Comparison of ENCODE assay signal across 15 cellular contexts in genomic region chr18:446941-447560, GRCh38. TPM values are rescaled to one million over a fixed set of nuclear protein-coding genes. Genes with fewer than 3 reads are reported as not detected.
DNase-seq lines count a peak whose midpoint lies in the region; ATAC-seq and TF ChIP-seq lines count a peak whose summit lies in the region.
"Had no signal": no experiment of that assay in that cellular context is flagged by ENCODE, and none has a peak within 500 bp of the region (broad histone marks: within the 10 kb centered on the region; RNA-seq: fewer than 3 reads in every experiment).

No MANE protein-coding gene starts in this region.

- no peak overlapping the region for H4K8ac ChIP-seq in IMR-90 (ENCODE audit: low read depth in 2 of 2, low read length in 2 of 2)

- H2BK20ac ChIP-seq in IMR-90 (ENCODE audit: low read depth, low read length) = no peak overlapping the region

- H3K36me3 ChIP-seq in IMR-90 (ENCODE audit: control insufficient read depth, insufficient read depth, low read length) (no peaks in the 10 kb centered on the region), heart right ventricle (no peaks in the 10 kb centered on the region)
- H3K36me3 ChIP-seq: HAP-1, ovary, uterus had no signal

- in situ Hi-C loops in IMR-90 (cut with MboI; ENCODE audit: low sequenced_read_pairs) = no loop called here
- in situ Hi-C loops in astrocyte of the spinal cord (cut with HindIII; ENCODE audit: low sequenced_read_pairs) = no loop called here

- H3K9me1 ChIP-seq in IMR-90 (ENCODE audit: insufficient read depth, low read length) = no peaks in the 10 kb centered on the region

- DNase-seq in IMR-90 (peak; percentile 57), astrocyte of the spinal cord (ENCODE audit: low read depth, low spot score) (peak; percentile 41), heart right ventricle (no peak), skeletal muscle cell (ENCODE audit: low read depth) (peak; percentile 75), T1000 (lab: John Stamatoyannopoulos, UW) (no peak), NCI-H748 treated with DMSO at 0.1 percent for 48 hours (lab: John Stamatoyannopoulos, UW) (no peak)
- DNase-seq: C1 segment of cervical spinal cord; midbrain; NCI-H1417 treated with DMSO at 0.1 percent for 48 hours; OCI-M1; ovary; stimulated activated naive CD8-positive, alpha-beta T cell treated with anti-CD3 and anti-CD28 coated beads, Interleukin-15, amount 100 ng/mL, for 72 hours; uterus had no signal

- H4K91ac ChIP-seq in IMR-90 (ENCODE audit: insufficient read depth, low read depth, low read length) = no peak overlapping the region

- H2BK15ac ChIP-seq in IMR-90 (ENCODE audit: low read depth, low read length) = no peak overlapping the region

- no peak overlapping the region for H3K4me2 ChIP-seq in IMR-90 (ENCODE audit: low read depth, low read length)

- H4K20me1 ChIP-seq in IMR-90 (ENCODE audit: insufficient read depth, low read length) = no peaks in the 10 kb centered on the region

- intact Hi-C loops in IMR-90 (cut with micrococcal nuclease) = no loop called here
- intact Hi-C loops in heart right ventricle (cut with DNase I) = no loop called here

- TF ChIP-seq RAD21 in IMR-90 (IDR thresholded peaks at IDR 0.05; ENCODE audit: low read length) = no peak

- H2BK5ac ChIP-seq in IMR-90 (ENCODE audit: low read depth, low read length, poor library complexity, severe bottlenecking) = no peak overlapping the region

- H2AK5ac ChIP-seq in IMR-90 (ENCODE audit: low read depth, low read length) = no peak overlapping the region

- no peak overlapping the region for H2AFZ ChIP-seq in IMR-90 (replicated peaks; ENCODE audit: low read length, poor library complexity)

- dilution Hi-C loops in IMR-90 (cut with HindIII; ENCODE audit: low sequenced_read_pairs, unreplicated experiment) = no loop called here

- ATAC-seq in IMR-90 (ENCODE audit: low read depth) (peak; percentile 42; the same call in 1 of the 2 replicates), heart right ventricle (peak in 6 of 8 donors; percentile 46 to 70 (median 58)), GM19467 (IDR thresholded peaks at IDR 0.05; ENCODE audit: unreplicated experiment) (no peak)
- ATAC-seq: stimulated activated naive CD8-positive, alpha-beta T cell treated with anti-CD3 and anti-CD28 coated beads, Interleukin-15, amount 100 ng/mL, for 72 hours had no signal

- TF ChIP-seq POLR2A in IMR-90 (IDR thresholded peaks at IDR 0.05; ENCODE audit: low read depth, low read length) = no peak

- no peaks in the 10 kb centered on the region; the same call in 1 of the 2 replicates for H3K27me3 ChIP-seq in IMR-90 (ENCODE audit: control insufficient read depth, insufficient read depth, low read length)
- no peaks in the 10 kb centered on the region for H3K27me3 ChIP-seq in heart right ventricle
- H3K27me3 ChIP-seq: ovary, uterus had no signal

- H3K79me1 ChIP-seq in IMR-90 (ENCODE audit: low read depth in 1 of 2, low read length in 2 of 2) = no peaks in the 10 kb centered on the region

- POLR2A ChIA-PET in IMR-90 (lab: Charles Lee; ENCODE audit: unreplicated experiment) = no interaction called here

- TF ChIP-seq CTCF in IMR-90 (conservative IDR thresholded peaks at IDR 0.05; ENCODE audit: low read depth, low read length) = no peak
- TF ChIP-seq CTCF in astrocyte of the spinal cord (IDR thresholded peaks at IDR 0.05; ENCODE audit: low read depth, low read length) = no peak
- no peak for TF ChIP-seq CTCF in heart right ventricle (IDR thresholded peaks at IDR 0.05)

- H3K4ac ChIP-seq in IMR-90 (ENCODE audit: low read depth, low read length) = no peak overlapping the region

- peaks cover 9% of the 10 kb centered on the region for H3K9me3 ChIP-seq in IMR-90 (ENCODE audit: control insufficient read depth, insufficient read depth, low read length)
- H3K9me3 ChIP-seq in heart right ventricle = peaks cover 0 to 20% (median 10%) of the 10 kb centered on the region in 11 donors
- H3K9me3 ChIP-seq: HAP-1, ovary had no signal

- peaks cover 3% of the 10 kb centered on the region; the same call in 1 of the 2 replicates for H3K4me1 ChIP-seq in IMR-90 (ENCODE audit: control insufficient read depth, insufficient read depth, low read length)
- peaks cover 0 to 16% (median 11%) of the 10 kb centered on the region in 9 donors for H3K4me1 ChIP-seq in heart right ventricle
- H3K4me1 ChIP-seq: HAP-1, uterus had no signal

- H4K5ac ChIP-seq in IMR-90 (ENCODE audit: low read depth, low read length) = no peak overlapping the region

- H2BK120ac ChIP-seq in IMR-90 (ENCODE audit: low read depth, low read length) = no peak overlapping the region

- H3K56ac ChIP-seq in IMR-90 (ENCODE audit: extremely low read depth, insufficient read depth, low read length) = no peak overlapping the region

- H3K4me3 ChIP-seq in IMR-90 (ENCODE audit: insufficient read depth, low read depth, low read length) = no peak overlapping the region
- H3K4me3 ChIP-seq in astrocyte of the spinal cord (ENCODE audit: low read depth, low read length) = no peak overlapping the region
- no peak overlapping the region for H3K4me3 ChIP-seq in heart right ventricle
- H3K4me3 ChIP-seq in skeletal muscle cell (ENCODE audit: low read depth, low read length) = no peak overlapping the region
- H3K4me3 ChIP-seq: HAP-1, ovary, uterus had no signal

- H3K9ac ChIP-seq in IMR-90 (ENCODE audit: low read depth, low read length) = no peak overlapping the region

- WGBS in IMR-90 (ENCODE audit: extremely low coverage in 2 of 2, insufficient read length in 1 of 2), 2 experiments = 17% methylated on average over 1 of the region's 5 CpGs; no CpG with 5 or more reads in 1 of the 2 experiments
- 48 to 51% methylated on average over 5 of the region's 5 CpGs for WGBS in heart right ventricle, 2 donors

- BruUV-seq in IMR-90 (replicated peaks; lab: Mats Ljungman, UMichigan) = no TSS peak

- 0 out of 2 replicates have a peak overlapping the region, but pooled peaks have one; percentile 53 for H3K14ac ChIP-seq in IMR-90 (replicated peaks; ENCODE audit: low read depth, low read length)

- H3K23ac ChIP-seq in IMR-90 (ENCODE audit: low read depth, low read length) = no peak overlapping the region

- H3K27ac ChIP-seq in IMR-90 (ENCODE audit: insufficient read depth, low read length) (no peak overlapping the region), heart right ventricle (peak overlapping the region in 2 of 10 donors; percentile 24 to 60)
- H3K27ac ChIP-seq: ovary had no signal

- CTCF ChIA-PET in IMR-90 (lab: Yijun Ruan, JAX) = interaction anchor here (1.0 kb wide), 1 partner anchor 58 kb away, joined by 5 read pairs; no protein-coding TSS in a partner anchor

- no peak overlapping the region for H2AK9ac ChIP-seq in IMR-90 (replicated peaks; ENCODE audit: low read depth, low read length, poor library complexity)

- no peak overlapping the region for H3K18ac ChIP-seq in IMR-90 (ENCODE audit: low read depth, low read length)

TF ChIP-seq in IMR-90, 13 proteins besides CTCF, POLR2A, EP300 and RAD21:
- TF ChIP-seq MXI1 (IDR thresholded peaks at IDR 0.05; ENCODE audit: borderline replicate concordance, low read depth, low read length) (no peak), BHLHE40 (IDR thresholded peaks at IDR 0.05; ENCODE audit: low read depth, low read length) (no peak), RCOR1 (IDR thresholded peaks at IDR 0.05; ENCODE audit: insufficient replicate concordance, low read length) (no peak), MAZ (IDR thresholded peaks at IDR 0.05; ENCODE audit: borderline replicate concordance, low read depth, low read length) (no peak), SMC3 (IDR thresholded peaks at IDR 0.05; ENCODE audit: low read depth, low read length) (no peak), RFX5 (IDR thresholded peaks at IDR 0.05; ENCODE audit: low read depth, low read length) (no peak), MAFK (IDR thresholded peaks at IDR 0.05; ENCODE audit: low read depth, low read length) (no peak), CHD1 (IDR thresholded peaks at IDR 0.05; ENCODE audit: low read depth, low read length) (no peak), NFE2L2 (IDR thresholded peaks at IDR 0.05; ENCODE audit: low read depth, low read length) (no peak), FOS (IDR thresholded peaks at IDR 0.05; ENCODE audit: low read depth, low read length) (no peak), USF2 (IDR thresholded peaks at IDR 0.05; ENCODE audit: low read depth, low read length) (no peak)
TF ChIP-seq in IMR-90: peak in this region for 0.

RNA-seq across cellular contexts. Expression of gene COLEC12, which starts 53.5 kb away (rescaled TPM):
- 1.7 and 2.3 TPM in 2 replicates for total RNA-seq in IMR-90 (2012; rRNA removed)
- 0.83 and 1.0 TPM in 2 replicates for polyA plus RNA-seq in IMR-90 (2012; rRNA removed)
- polyA plus RNA-seq in IMR-90 (2012; cell fraction: cytosol; rRNA removed) = 0.35 and 0.63 TPM in 2 replicates
- 0.21 and 0.54 TPM in 2 replicates for polyA plus RNA-seq in IMR-90 (2012; cell fraction: nucleus; rRNA removed; ENCODE audit: low replicate concordance)
- 10 to 100 TPM in 2 of 10 donors, 1 to 10 TPM in 8; 5.3 to 15.4 (median 6.9) TPM for total RNA-seq in heart right ventricle
- 1 to 10 TPM; 2.8 to 3.1 TPM for polyA plus RNA-seq in heart right ventricle

Comparison
In these comparisons a context has a peak if more than half of its experiments do, and no peak if none do; other contexts are left out.
1. DNase-seq: peak in IMR-90 (single experiment), astrocyte of the spinal cord (single experiment) and skeletal muscle cell (single experiment); none in heart right ventricle (0 of 2), T1000 (single experiment) and NCI-H748 treated with DMSO at 0.1 percent for 48 hours (single experiment).